Comparison of ENCODE assay signal across 14 cellular contexts in the genomic region with DNA sequence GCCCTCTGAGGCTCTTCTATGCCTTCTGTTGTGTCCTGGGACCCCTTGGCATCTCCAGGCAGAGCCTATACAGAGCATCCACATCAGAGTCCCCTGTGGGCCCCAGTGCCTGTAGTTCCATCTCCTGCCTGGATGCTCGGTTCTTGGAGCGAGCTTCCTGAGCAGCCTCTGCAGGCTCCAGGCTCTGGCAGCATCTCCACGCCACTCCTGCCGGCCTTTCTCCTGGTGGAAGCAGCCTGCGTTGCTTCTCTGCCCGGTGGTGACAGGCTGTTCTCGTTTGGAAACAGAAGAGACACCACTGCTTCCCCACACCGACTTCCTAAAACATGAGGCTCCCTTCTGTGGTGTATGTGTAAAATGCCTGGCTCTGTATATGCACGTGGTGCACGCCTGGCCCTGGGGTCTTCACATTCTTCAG. TPM values are rescaled to one million over a fixed set of nuclear protein-coding genes. Genes with fewer than 3 reads are reported as not detected.
DNase-seq lines count a peak whose midpoint lies in the region; ATAC-seq and TF ChIP-seq lines count a peak whose summit lies in the region.
"Had no signal": no experiment of that assay in that cellular context is flagged by ENCODE, and none has a peak within 500 bp of the region (broad histone marks: within the 10 kb centered on the region; RNA-seq: fewer than 3 reads in every experiment).

No MANE protein-coding gene starts in this region.

- H3K4me3 ChIP-seq in right atrium auricular region, result no peak overlapping the region
- no peak overlapping the region for H3K4me3 ChIP-seq in left ventricle myocardium inferior
- H3K4me3 ChIP-seq in upper lobe of right lung, result no peak overlapping the region
- H3K4me3 ChIP-seq: lung, transverse colon had no signal

- H3K36me3 ChIP-seq in right atrium auricular region, result no peaks in the 10 kb centered on the region
- H3K36me3 ChIP-seq in left ventricle myocardium inferior, result no peaks in the 10 kb centered on the region
- H3K36me3 ChIP-seq in upper lobe of right lung, result no peaks in the 10 kb centered on the region
- H3K36me3 ChIP-seq: transverse colon had no signal

- intact Hi-C loops in Right ventricle myocardium inferior (cut with DNase I) (no loop called here), left ventricle myocardium inferior (cut with micrococcal nuclease) (no loop called here), upper lobe of right lung (cut with DNase I) (no loop called here)

- H3K9me3 ChIP-seq in right atrium auricular region (peaks cover 0 to 14% of the 10 kb centered on the region in 2 donors), left ventricle myocardium inferior (replicated peaks) (peaks cover 14% of the 10 kb centered on the region), upper lobe of right lung (no peaks in the 10 kb centered on the region)

- TF ChIP-seq CTCF in right atrium auricular region (IDR thresholded peaks at IDR 0.05) (no peak), left ventricle myocardium inferior (IDR thresholded peaks at IDR 0.05; ENCODE audit: borderline replicate concordance) (peak; percentile 25), upper lobe of right lung (IDR thresholded peaks at IDR 0.05) (no peak)

- DNase-seq in Right ventricle myocardium inferior (ENCODE audit: missing footprints) (peak; percentile 88), right atrium auricular region (ENCODE audit: low spot score) (no peak), left ventricle myocardium inferior (peak; percentile 74), upper lobe of right lung (no peak), NCI-H1105 (lab: John Stamatoyannopoulos, UW) (no peak), foreskin melanocyte (no peak)
- DNase-seq in stimulated activated CD4-positive, alpha-beta T cell treated with anti-CD3 and anti-CD28 coated beads, Interleukin-2, amount 100 ng/mL, for 24 hours, result no peak
- DNase-seq: activated T-cell treated with anti-CD3 and anti-CD28 coated beads, Interleukin-2, amount 50 U/mL, for 4 hours; NCI-H187; OCI-M1; transverse colon had no signal

- H3K27me3 ChIP-seq in right atrium auricular region (no peaks in the 10 kb centered on the region), left ventricle myocardium inferior (ENCODE audit: low read depth) (no peaks in the 10 kb centered on the region), upper lobe of right lung (no peaks in the 10 kb centered on the region)
- H3K27me3 ChIP-seq: transverse colon had no signal

- H3K4me1 ChIP-seq in right atrium auricular region (peaks cover 0 to 61% of the 10 kb centered on the region in 2 donors), left ventricle myocardium inferior (peaks cover 73% of the 10 kb centered on the region), upper lobe of right lung (peaks cover 24% of the 10 kb centered on the region)

- H3K27ac ChIP-seq in right atrium auricular region (no peak overlapping the region), angular gyrus (ENCODE audit: low read depth, low read length) (peak overlapping the region; percentile 10), left ventricle myocardium inferior (replicated peaks) (peak overlapping the region; percentile 55), upper lobe of right lung (no peak overlapping the region)
- H3K27ac ChIP-seq: C4-2B, transverse colon had no signal

- ATAC-seq in Right ventricle myocardium inferior, result peak; percentile 57
- ATAC-seq in upper lobe of right lung, result peak; percentile 24

RNA-seq across cellular contexts. Expression of a gene that starts 52.8 kb away (rescaled TPM):
- total RNA-seq in Right ventricle myocardium inferior (29.0 TPM), right atrium auricular region (10 to 100 TPM; 27.0 to 41.3 TPM), left ventricle myocardium inferior (26.7 TPM), upper lobe of right lung (78.3 TPM)

Comparison
In these comparisons a context has a peak if more than half of its experiments do, and no peak if none do; other contexts are left out.
1. DNase-seq: peak in Right ventricle myocardium inferior (single experiment) and left ventricle myocardium inferior (single experiment); none in right atrium auricular region (single experiment), upper lobe of right lung (single experiment), NCI-H1105 (single experiment), stimulated activated CD4-positive, alpha-beta T cell treated with anti-CD3 and anti-CD28 coated beads, Interleukin-2, amount 100 ng/mL, for 24 hours (0 of 2) and foreskin melanocyte (single experiment).
2. H3K27ac ChIP-seq: peak in angular gyrus (single experiment) and left ventricle myocardium inferior (single experiment); none in right atrium auricular region (0 of 2) and upper lobe of right lung (single experiment).